ENCODE assay signal across 26 cellular contexts in genomic region chr6:35438378-35438777, GRCh38. TPM values are rescaled to one million over a fixed set of nuclear protein-coding genes. Genes with fewer than 3 reads are reported as not detected.
DNase-seq lines count a peak whose midpoint lies in the region; ATAC-seq, FAIRE-seq and TF ChIP-seq lines count a peak whose summit lies in the region.
"Had no signal": no experiment of that assay in that cellular context is flagged by ENCODE, and none has a peak within 500 bp of the region (broad histone marks: within the 10 kb centered on the region; RNA-seq: fewer than 3 reads in every experiment).

No MANE protein-coding gene starts in this region.

- no CpG with 5 or more reads among the region's 3 CpGs for WGBS in IMR-90 (ENCODE audit: extremely low coverage in 2 of 2, insufficient read length in 1 of 2), 2 experiments
- WGBS in K562 (ENCODE audit: insufficient coverage, low coverage, missing lambda C conversion rate): 46% methylated on average over 3 of the region's 3 CpGs
- WGBS in heart left ventricle, 4 donors: 90 to 97% (median 96%) methylated on average over 3 of the region's 3 CpGs

- FAIRE-seq in K562 (lab: Jason Lieb, UNC) (peak; percentile 11), GM12891 (lab: Jason Lieb, UNC) (no peak)
- FAIRE-seq: A204.1, GM12878, GM19239 had no signal

- H3K4me2 ChIP-seq in IMR-90 (ENCODE audit: low read depth, low read length): no peak overlapping the region
- H3K4me2 ChIP-seq in K562 (ENCODE audit: insufficient read depth, low read length): no peak overlapping the region
- H3K4me2 ChIP-seq: BLaER1 had no signal

- no peak overlapping the region for H3K27ac Mint-ChIP-seq in WTC11

- no peak overlapping the region for H2BK120ac ChIP-seq in IMR-90 (ENCODE audit: low read depth, low read length)

- in situ Hi-C loops in IMR-90 (cut with MboI; ENCODE audit: low sequenced_read_pairs): no loop called here
- in situ Hi-C loops in K562 (cut with MboI): no loop called here

- no peak overlapping the region for H2AK9ac ChIP-seq in IMR-90 (replicated peaks; ENCODE audit: low read depth, low read length, poor library complexity)

- no peaks in the 10 kb centered on the region for H3K79me2 ChIP-seq in K562 (ENCODE audit: control insufficient read depth, insufficient read depth, low read length)

- H3K27me3 ChIP-seq in IMR-90 (ENCODE audit: control insufficient read depth, insufficient read depth, low read length) (no peaks in the 10 kb centered on the region), K562 (ENCODE audit: control insufficient read depth in 2 of 2, insufficient read depth in 2 of 2, low read length in 2 of 2) (peaks cover 0 to 5% of the 10 kb centered on the region in 2 experiments; a peak in 1 of 5 replicates), heart left ventricle (no peaks in the 10 kb centered on the region)
- H3K27me3 ChIP-seq: BE2C, BLaER1 had no signal

- no peak overlapping the region for H2BK20ac ChIP-seq in IMR-90 (ENCODE audit: low read depth, low read length)

- TF ChIP-seq EP300 in K562 (IDR thresholded peaks at IDR 0.05; ENCODE audit: low read length): no peak

- H3K9me1 ChIP-seq in IMR-90 (ENCODE audit: insufficient read depth, low read length): no peaks in the 10 kb centered on the region; the same call in 1 of the 2 replicates
- H3K9me1 ChIP-seq in K562 (ENCODE audit: control insufficient read depth, insufficient read depth, low read length): no peaks in the 10 kb centered on the region

- no peak overlapping the region for H3K23ac ChIP-seq in IMR-90 (ENCODE audit: low read depth, low read length)

- no peaks in the 10 kb centered on the region for H3K9me3 Mint-ChIP-seq in WTC11
- H3K9me3 Mint-ChIP-seq: CD14-positive monocyte; CD4-positive, CD25-positive, alpha-beta regulatory T cell; CD8-positive, alpha-beta memory T cell had no signal

- H3K27ac ChIP-seq in HEK293 (ENCODE audit: extremely low read depth, low read depth, low read length) (no peak overlapping the region), IMR-90 (ENCODE audit: insufficient read depth, low read length) (no peak overlapping the region), K562 (ENCODE audit: extremely low read depth, low read depth, low read length) (no peak overlapping the region), heart left ventricle (no peak overlapping the region)
- H3K27ac ChIP-seq: BLaER1 had no signal

- no peak overlapping the region for H2BK5ac ChIP-seq in IMR-90 (ENCODE audit: low read depth, low read length, poor library complexity, severe bottlenecking)

- peaks cover 3% of the 10 kb centered on the region; the same call in 1 of the 2 replicates for H3K4me1 Mint-ChIP-seq in WTC11
- H3K4me1 Mint-ChIP-seq: CD4-positive, alpha-beta memory T cell; CD4-positive, CD25-positive, alpha-beta regulatory T cell; CD8-positive, alpha-beta memory T cell had no signal

- no peaks in the 10 kb centered on the region for H3K36me3 Mint-ChIP-seq in WTC11
- H3K36me3 Mint-ChIP-seq: CD14-positive monocyte; CD4-positive, alpha-beta memory T cell; CD4-positive, CD25-positive, alpha-beta regulatory T cell; CD8-positive, alpha-beta memory T cell had no signal

- BruUV-seq in IMR-90 (replicated peaks; lab: Mats Ljungman, UMichigan): no TSS peak
- no TSS peak for BruUV-seq in K562 (replicated peaks; lab: Mats Ljungman, UMichigan)

- no peak overlapping the region for H4K91ac ChIP-seq in IMR-90 (ENCODE audit: insufficient read depth, low read depth, low read length)

- ATAC-seq in IMR-90 (ENCODE audit: low read depth) (no peak), WTC11 (no peak), K562 (no peak), omental fat pad (ENCODE audit: low FRiP score) (no peak), heart left ventricle (no peak)
- ATAC-seq: GM12878 had no signal

- H3K27me3 Mint-ChIP-seq in WTC11 (ENCODE audit: low read depth): no peaks in the 10 kb centered on the region
- H3K27me3 Mint-ChIP-seq: CD4-positive, alpha-beta memory T cell; CD4-positive, CD25-positive, alpha-beta regulatory T cell; CD8-positive, alpha-beta memory T cell had no signal

- no peaks in the 10 kb centered on the region for H3K79me1 ChIP-seq in IMR-90 (ENCODE audit: low read depth in 1 of 2, low read length in 2 of 2)

- H3K9me3 ChIP-seq in HEK293 (ENCODE audit: control insufficient read depth, insufficient read depth, low read depth, low read length) (no peaks in the 10 kb centered on the region), IMR-90 (ENCODE audit: control insufficient read depth, insufficient read depth, low read length) (no peaks in the 10 kb centered on the region), K562 (replicated peaks; ENCODE audit: control insufficient read depth, insufficient read depth, low read depth, low read length) (no peaks in the 10 kb centered on the region), heart left ventricle (no peaks in the 10 kb centered on the region)
- H3K9me3 ChIP-seq: BE2C, BLaER1 had no signal

- H2AFZ ChIP-seq in IMR-90 (replicated peaks; ENCODE audit: low read length, poor library complexity) (no peak overlapping the region), K562 (ENCODE audit: low read depth, low read length) (no peak overlapping the region)

- H2AK5ac ChIP-seq in IMR-90 (ENCODE audit: low read depth, low read length): no peak overlapping the region

- CTCF ChIA-PET in HEK293 (lab: Yijun Ruan, JAX): interaction anchor here (0.7 to 6.6 kb wide), 2 partner anchors 11 to 643 kb away, joined by 4 to 39 read pairs; no protein-coding TSS in a partner anchor
- CTCF ChIA-PET in IMR-90 (lab: Yijun Ruan, JAX): no interaction called here
- CTCF ChIA-PET in WTC11 (lab: Charles Lee): interaction anchor here (1.0 to 2.2 kb wide), 2 partner anchors 11 to 23 kb away, joined by 3 to 13 read pairs; no protein-coding TSS in a partner anchor
- CTCF ChIA-PET in K562 (lab: Yijun Ruan, JAX; ENCODE audit: low intra/inter-chr PET ratio): no interaction called here

- H3K36me3 ChIP-seq in HEK293 (ENCODE audit: control insufficient read depth in 2 of 2, insufficient read depth in 1 of 2, low read length in 2 of 2) (no peaks in the 10 kb centered on the region), IMR-90 (ENCODE audit: control insufficient read depth, insufficient read depth, low read length) (no peaks in the 10 kb centered on the region), K562 (ENCODE audit: control insufficient read depth, insufficient read depth, low read length) (no peaks in the 10 kb centered on the region), heart left ventricle (no peaks in the 10 kb centered on the region)
- H3K36me3 ChIP-seq: BE2C, BLaER1 had no signal

- H3K4me3 ChIP-seq in HEK293 (ENCODE audit: low read depth, low read length) (no peak overlapping the region), IMR-90 (ENCODE audit: insufficient read depth, low read depth, low read length) (no peak overlapping the region), K562 (no peak overlapping the region), heart left ventricle (no peak overlapping the region)
- H3K4me3 ChIP-seq: BLaER1, GM12878 had no signal

- no peak for TF ChIP-seq RAD21 in IMR-90 (IDR thresholded peaks at IDR 0.05; ENCODE audit: low read length)
- no peak for TF ChIP-seq RAD21 in K562 (CRISPR knock-in tag; conservative IDR thresholded peaks at IDR 0.05 in 1 of 2, IDR thresholded peaks at IDR 0.05 in 1 of 2)

- intact Hi-C loops in IMR-90 (cut with micrococcal nuclease): no loop called here
- intact Hi-C loops in K562 (cut with micrococcal nuclease): no loop called here
- intact Hi-C loops in heart left ventricle (cut with DNase I): no loop called here

- TF ChIP-seq CTCF in HEK293 (tag by site-specific recombination; IDR thresholded peaks at IDR 0.05) (no peak), IMR-90 (conservative IDR thresholded peaks at IDR 0.05; ENCODE audit: low read depth, low read length) (no peak), WTC11 (IDR thresholded peaks at IDR 0.05) (no peak), K562 (IDR thresholded peaks at IDR 0.05 in 2 of 3, conservative IDR thresholded peaks at IDR 0.05 in 1 of 3; ENCODE audit: insufficient read depth in 2 of 3, low read depth in 1 of 3, low read length in 3 of 3) (no peak), omental fat pad (IDR thresholded peaks at IDR 0.05) (no peak), heart left ventricle (IDR thresholded peaks at IDR 0.05) (no peak)

- TF ChIP-seq POLR2A in IMR-90 (IDR thresholded peaks at IDR 0.05; ENCODE audit: low read depth, low read length) (no peak), K562 (conservative IDR thresholded peaks at IDR 0.05) (no peak), GM12891 (IDR thresholded peaks at IDR 0.05; ENCODE audit: low read depth, low read length) (no peak), heart left ventricle (IDR thresholded peaks at IDR 0.05) (no peak)

- no peak overlapping the region for H3K4me3 Mint-ChIP-seq in WTC11
- H3K4me3 Mint-ChIP-seq: CD14-positive monocyte; CD4-positive, alpha-beta memory T cell; CD4-positive, CD25-positive, alpha-beta regulatory T cell; CD8-positive, alpha-beta memory T cell had no signal

- H3K18ac ChIP-seq in IMR-90 (ENCODE audit: low read depth, low read length): no peak overlapping the region

- H4K8ac ChIP-seq in IMR-90 (ENCODE audit: low read depth in 2 of 2, low read length in 2 of 2): no peak overlapping the region

- no peak overlapping the region for H3K4ac ChIP-seq in IMR-90 (ENCODE audit: low read depth, low read length)

- DNase-seq in IMR-90 (no peak), WTC11 (ENCODE audit: low spot score) (no peak), K562 (ENCODE audit: extremely low read depth in 1 of 4, low spot score in 3 of 4) (no peak), omental fat pad (ENCODE audit: low spot score) (no peak), GM12891 (ENCODE audit: insufficient read length, low spot score) (no peak), heart left ventricle (no peak)
- DNase-seq: 8988T; ACHN; BE2C; C1 segment of cervical spinal cord; CD4-positive, alpha-beta memory T cell; CD4-positive, CD25-positive, alpha-beta regulatory T cell; CD8-positive, alpha-beta memory T cell; COR-L47; DMS 273 treated with DMSO at 0.1 percent for 48 hours; DMS153; DMS79; DND-41; EL; GDM1 had no signal

- H3K9ac ChIP-seq in IMR-90 (ENCODE audit: low read depth, low read length) (no peak overlapping the region), K562 (ENCODE audit: insufficient read depth in 1 of 2, low read depth in 2 of 2, low read length in 2 of 2) (no peak overlapping the region)
- H3K9ac ChIP-seq: BLaER1 had no signal

- dilution Hi-C loops in IMR-90 (cut with HindIII; ENCODE audit: low sequenced_read_pairs, unreplicated experiment): no loop called here

- H3K56ac ChIP-seq in IMR-90 (ENCODE audit: extremely low read depth, insufficient read depth, low read length): no peak overlapping the region

- POLR2A ChIA-PET in HEK293 (lab: Yijun Ruan, JAX): interaction anchor here (0.8 to 1.6 kb wide), 2 partner anchors 11 to 17 kb away, joined by 3 to 4 read pairs; no protein-coding TSS in a partner anchor
- POLR2A ChIA-PET in IMR-90 (lab: Charles Lee; ENCODE audit: unreplicated experiment): no interaction called here
- POLR2A ChIA-PET in WTC11 (lab: Charles Lee): interaction anchor here (1.6 kb wide), 1 partner anchor 10 kb away, joined by 7 read pairs; no protein-coding TSS in a partner anchor
- POLR2A ChIA-PET in K562 (lab: Yijun Ruan, JAX): interaction anchor here (0.6 to 1.4 kb wide), 3 partner anchors 11 to 63 kb away, joined by 3 to 4 read pairs (median 3); no protein-coding TSS in a partner anchor

- H4K5ac ChIP-seq in IMR-90 (ENCODE audit: low read depth, low read length): no peak overlapping the region

- no peak overlapping the region for H3K14ac ChIP-seq in IMR-90 (replicated peaks; ENCODE audit: low read depth, low read length)

- H4K20me1 ChIP-seq in IMR-90 (ENCODE audit: insufficient read depth, low read length) (no peaks in the 10 kb centered on the region), K562 (replicated peaks; ENCODE audit: control insufficient read depth, insufficient read depth, low read length) (no peaks in the 10 kb centered on the region)
- H4K20me1 ChIP-seq: BLaER1 had no signal

- H2BK15ac ChIP-seq in IMR-90 (ENCODE audit: low read depth, low read length): 0 out of 3 replicates have a peak overlapping the region, but pooled peaks have one; percentile 28

- H3K4me1 ChIP-seq in HEK293 (ENCODE audit: control insufficient read depth, insufficient read depth, low read length) (peaks cover 4% of the 10 kb centered on the region; the same call in 1 of the 2 replicates), IMR-90 (ENCODE audit: control insufficient read depth, insufficient read depth, low read length) (no peaks in the 10 kb centered on the region; the same call in 1 of the 2 replicates), K562 (replicated peaks in 1 of 2; ENCODE audit: control insufficient read depth in 2 of 2, insufficient read depth in 2 of 2, low read length in 2 of 2) (peaks cover 5 to 16% of the 10 kb centered on the region in 2 experiments; a peak in 4 of 5 replicates), heart left ventricle (peaks cover 0 to 9% (median 0%) of the 10 kb centered on the region in 12 donors)
- H3K4me1 ChIP-seq: BE2C, BLaER1 had no signal

RNA-seq across cellular contexts. Expression of gene FANCE, which starts 13.8 kb away (rescaled TPM):
- total RNA-seq in IMR-90 (2012; rRNA removed) (7.5 and 9.1 TPM in 2 replicates), WTC11 (2021) (15.7 to 22.3 TPM (median 17.6 TPM) in 3 replicates), K562 (2014; rRNA removed) (26.7 and 30.2 TPM in 2 replicates), K562 (2014; rRNA removed; fragmentation: Illumina TruSeq; extraction: Trizol) (16.1 and 16.8 TPM in 2 replicates), K562 (2015; rRNA removed; fragmentation: Illumina TruSeq; extraction: Trizol) (14.5 and 14.8 TPM in 2 replicates), K562 (2021) (23.7 and 26.1 TPM in 2 replicates), omental fat pad (1 to 10 TPM; 1.9 to 9.6 (median 5.4) TPM), heart left ventricle (1 to 10 TPM; 2.1 to 4.6 (median 3.8) TPM)
- polyA plus RNA-seq in IMR-90 (2012; rRNA removed) (6.8 and 7.1 TPM in 2 replicates), K562 (2011; rRNA removed) (17.0 and 20.4 TPM in 2 replicates), K562 (2014; fragmentation: Illumina TruSeq; extraction: Trizol) (17.3 and 18.3 TPM in 2 replicates), K562 (2014; fragmentation: Nextera tagmentation; extraction: Ambion mirVana) (1 to 10 TPM; 5.7 to 5.9 TPM), K562 (2014; rRNA removed) (17.2 and 20.4 TPM in 2 replicates), heart left ventricle (1 to 10 TPM; 1.3 to 3.6 TPM)
- polyA plus RNA-seq in IMR-90 (2012; cell fraction: cytosol; rRNA removed): 4.5 and 6.8 TPM in 2 replicates
- 5.0 and 6.6 TPM in 2 replicates for polyA plus RNA-seq in IMR-90 (2012; cell fraction: nucleus; rRNA removed; ENCODE audit: low replicate concordance)
- 16.1 and 26.5 TPM in 2 replicates for total RNA-seq in K562 (2011; cell fraction: chromatin; rRNA removed; ENCODE audit: low replicate concordance)
- 19.5 and 21.1 TPM in 2 replicates for total RNA-seq in K562 (2011; cell fraction: nucleolus; rRNA removed)
- total RNA-seq in K562 (2011; cell fraction: nucleoplasm; rRNA removed): 16.1 and 16.4 TPM in 2 replicates
- polyA plus RNA-seq in K562 (2011; cell fraction: cytosol; rRNA removed): 19.3 and 22.3 TPM in 2 replicates
- polyA plus RNA-seq in K562 (2011; cell fraction: nucleus; rRNA removed): 18.2 and 22.0 TPM in 2 replicates
- polyA plus RNA-seq in K562 (2012): 13.1 and 18.0 TPM in 2 replicates
- polyA minus RNA-seq in K562 (2011; rRNA and poly(A)+ RNA removed): 14.5 and 16.4 TPM in 2 replicates
- polyA minus RNA-seq in K562 (2011; cell fraction: cytosol; rRNA and poly(A)+ RNA removed): 12.4 and 15.0 TPM in 2 replicates
- polyA minus RNA-seq in K562 (2011; cell fraction: nucleus; rRNA and poly(A)+ RNA removed): 4.8 and 6.6 TPM in 2 replicates
- 3.6 TPM for polyA plus RNA-seq in GM12891 (2012; ENCODE audit: low read depth, missing spikeins)

RNA-seq across cellular contexts. Expression of gene RPL10A, which starts 29.8 kb away (rescaled TPM):
- total RNA-seq in IMR-90 (2012; rRNA removed): 1,746 and 2,310 TPM in 2 replicates
- polyA plus RNA-seq in IMR-90 (2012; rRNA removed): 3,153 and 3,261 TPM in 2 replicates
- 1,705 and 1,838 TPM in 2 replicates for polyA plus RNA-seq in IMR-90 (2012; cell fraction: cytosol; rRNA removed)
- 1,133 and 1,323 TPM in 2 replicates for polyA plus RNA-seq in IMR-90 (2012; cell fraction: nucleus; rRNA removed; ENCODE audit: low replicate concordance)
- 1,829 to 2,044 TPM (median 2,031 TPM) in 3 replicates for total RNA-seq in WTC11 (2021)
- total RNA-seq in K562 (2011; cell fraction: chromatin; rRNA removed; ENCODE audit: low replicate concordance): 362 and 601 TPM in 2 replicates
- total RNA-seq in K562 (2011; cell fraction: nucleolus; rRNA removed): 935 and 968 TPM in 2 replicates
- total RNA-seq in K562 (2011; cell fraction: nucleoplasm; rRNA removed): 800 and 1,320 TPM in 2 replicates
- 2,223 and 2,318 TPM in 2 replicates for total RNA-seq in K562 (2014; rRNA removed)
- 1,978 and 2,020 TPM in 2 replicates for total RNA-seq in K562 (2014; rRNA removed; fragmentation: Illumina TruSeq; extraction: Trizol)
- 1,939 and 1,940 TPM in 2 replicates for total RNA-seq in K562 (2015; rRNA removed; fragmentation: Illumina TruSeq; extraction: Trizol)
- 1,856 and 1,978 TPM in 2 replicates for total RNA-seq in K562 (2021)
- 3,124 and 3,130 TPM in 2 replicates for polyA plus RNA-seq in K562 (2011; rRNA removed)
- 2,866 and 3,308 TPM in 2 replicates for polyA plus RNA-seq in K562 (2011; cell fraction: cytosol; rRNA removed)
- polyA plus RNA-seq in K562 (2011; cell fraction: nucleus; rRNA removed): 2,021 and 2,231 TPM in 2 replicates
- polyA plus RNA-seq in K562 (2012): 2,102 and 3,298 TPM in 2 replicates
- 2,585 and 3,193 TPM in 2 replicates for polyA plus RNA-seq in K562 (2014; fragmentation: Illumina TruSeq; extraction: Trizol)
- polyA plus RNA-seq in K562 (2014; fragmentation: Nextera tagmentation; extraction: Ambion mirVana): 1,000 to 10,000 TPM; 1,589 to 2,116 TPM
- 2,844 and 3,237 TPM in 2 replicates for polyA plus RNA-seq in K562 (2014; rRNA removed)
- 1,756 and 1,900 TPM in 2 replicates for polyA minus RNA-seq in K562 (2011; rRNA and poly(A)+ RNA removed)
- polyA minus RNA-seq in K562 (2011; cell fraction: cytosol; rRNA and poly(A)+ RNA removed): 874 and 913 TPM in 2 replicates
- 342 and 506 TPM in 2 replicates for polyA minus RNA-seq in K562 (2011; cell fraction: nucleus; rRNA and poly(A)+ RNA removed)
- total RNA-seq in omental fat pad: 1,000 to 10,000 TPM; 1,059 to 1,562 (median 1,256) TPM
- 3,836 TPM for polyA plus RNA-seq in GM12891 (2012; ENCODE audit: low read depth, missing spikeins)
- 100 to 1,000 TPM; 472 to 700 (median 532) TPM for total RNA-seq in heart left ventricle
- 1,000 to 10,000 TPM in 1 of 2 donors, 100 to 1,000 TPM in 1; 356 to 1,412 TPM for polyA plus RNA-seq in heart left ventricle

RNA-seq across cellular contexts. Expression of gene TEAD3, which starts 58.5 kb away (rescaled TPM):
- total RNA-seq in IMR-90 (2012; rRNA removed) (5.0 and 5.2 TPM in 2 replicates), WTC11 (2021) (32.0 to 34.3 TPM (median 33.9 TPM) in 3 replicates), K562 (2014; rRNA removed) (4.9 and 5.8 TPM in 2 replicates), K562 (2014; rRNA removed; fragmentation: Illumina TruSeq; extraction: Trizol) (2.4 and 3.1 TPM in 2 replicates), K562 (2015; rRNA removed; fragmentation: Illumina TruSeq; extraction: Trizol) (3.0 and 3.3 TPM in 2 replicates), K562 (2021) (12.6 and 13.2 TPM in 2 replicates), omental fat pad (10 to 100 TPM in 3 of 4 donors, 1 to 10 TPM in 1; 8.2 to 16.0 (median 14.2) TPM), heart left ventricle (10 to 100 TPM; 25.8 to 54.3 (median 37.1) TPM)
- polyA plus RNA-seq in IMR-90 (2012; rRNA removed) (25.0 and 28.0 TPM in 2 replicates), K562 (2011; rRNA removed) (3.3 and 7.0 TPM in 2 replicates), K562 (2014; fragmentation: Illumina TruSeq; extraction: Trizol) (11.1 and 13.6 TPM in 2 replicates), K562 (2014; fragmentation: Nextera tagmentation; extraction: Ambion mirVana) (under 1 TPM; 0.63 to 0.92 TPM), K562 (2014; rRNA removed) (6.7 and 8.2 TPM in 2 replicates), heart left ventricle (10 to 100 TPM; 26.6 to 34.1 TPM)
- polyA plus RNA-seq in IMR-90 (2012; cell fraction: cytosol; rRNA removed): 16.6 and 30.2 TPM in 2 replicates
- polyA plus RNA-seq in IMR-90 (2012; cell fraction: nucleus; rRNA removed; ENCODE audit: low replicate concordance): 49.5 and 83.0 TPM in 2 replicates
- total RNA-seq in K562 (2011; cell fraction: chromatin; rRNA removed; ENCODE audit: low replicate concordance): 5.1 and 14.6 TPM in 2 replicates
- 7.1 and 9.2 TPM in 2 replicates for total RNA-seq in K562 (2011; cell fraction: nucleolus; rRNA removed)
- total RNA-seq in K562 (2011; cell fraction: nucleoplasm; rRNA removed): 7.1 and 8.4 TPM in 2 replicates
- polyA plus RNA-seq in K562 (2011; cell fraction: cytosol; rRNA removed): 5.2 and 5.3 TPM in 2 replicates
- polyA plus RNA-seq in K562 (2011; cell fraction: nucleus; rRNA removed): 13.9 and 18.4 TPM in 2 replicates
- polyA plus RNA-seq in K562 (2012): 7.7 and 10.0 TPM in 2 replicates
- 1.9 TPM in 2 replicates for polyA minus RNA-seq in K562 (2011; rRNA and poly(A)+ RNA removed)
- 1.7 and 4.2 TPM in 2 replicates for polyA minus RNA-seq in K562 (2011; cell fraction: cytosol; rRNA and poly(A)+ RNA removed)
- 2.4 and 3.2 TPM in 2 replicates for polyA minus RNA-seq in K562 (2011; cell fraction: nucleus; rRNA and poly(A)+ RNA removed)
- polyA plus RNA-seq in GM12891 (2012; ENCODE audit: low read depth, missing spikeins): 0.06 TPM
- total RNA-seq: CD4-positive, CD25-positive, alpha-beta regulatory T cell had no signal
- polyA plus RNA-seq: CD14-positive monocyte had no signal

Comparison
In these comparisons a context has a peak if more than half of its experiments do, and no peak if none do; other contexts are left out.
1. CTCF ChIA-PET loops: an anchor here in HEK293 (0.7 to 6.6 kb wide) and WTC11 (1.0 to 2.2 kb wide); none called in IMR-90 and K562.
2. Of the 44 proteins assayed by ChIP-seq in both K562 and HEK293: peak only in K562: none; only in HEK293: none; in both: ZNF121 and ZNF239; in neither: 42.